ENCODE assay signal across 1 cellular context in the genomic region with DNA sequence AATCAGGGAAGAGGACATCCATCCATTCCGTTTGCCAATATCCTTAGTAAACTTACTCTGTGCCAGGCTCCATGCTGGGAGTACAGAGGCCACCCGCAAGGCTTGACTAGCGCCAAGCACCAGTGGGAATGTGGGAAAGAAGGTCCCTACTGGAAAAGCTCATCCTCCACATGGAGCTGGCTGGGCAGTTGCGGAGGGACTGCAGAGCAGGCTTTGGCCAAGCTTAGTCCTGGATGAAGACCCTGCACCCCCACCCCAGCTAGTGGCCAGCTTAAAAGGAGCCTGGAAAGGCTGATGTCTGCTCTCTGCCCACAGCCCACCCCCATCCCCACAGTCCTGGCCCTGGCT.
TF ChIP-seq lines count a peak whose summit lies in the region.

No MANE protein-coding gene starts in this region.

TF ChIP-seq in neural cell, 6 proteins besides CTCF, POLR2A, EP300 and RAD21 (continued from another document):
- TF ChIP-seq EZH2 (IDR thresholded peaks at IDR 0.05; ENCODE audit: borderline replicate concordance, insufficient read depth, low read length, poor library complexity, severe bottlenecking) (no peak), MXI1 (conservative IDR thresholded peaks at IDR 0.05; ENCODE audit: poor library complexity, severe bottlenecking) (no peak), TAF1 (IDR thresholded peaks at IDR 0.05; ENCODE audit: low read depth) (no peak)
